In genomic region chr19:49956113-49956491, GRCh38 we compare ENCODE assay signal across 1 cellular context.
A peak's percentile ranks its signal among the peaks of the same experiment; 100 is the strongest.
TF ChIP-seq lines count a peak whose summit lies in the region.

No MANE protein-coding gene starts in this region.

TF ChIP-seq in HepG2, 621 proteins besides CTCF, POLR2A, EP300 and RAD21:
- no peak for TF ChIP-seq E2F2 (CRISPR knock-in tag; IDR thresholded peaks at IDR 0.05; ENCODE audit: borderline replicate concordance)
- TF ChIP-seq MAFF (IDR thresholded peaks at IDR 0.05; ENCODE audit: low read depth, low read length): peak; percentile 52
- peak; percentile 17 to 62; a peak in 3 of 4 replicates for TF ChIP-seq MAFK (conservative IDR thresholded peaks at IDR 0.05 in 1 of 2, IDR thresholded peaks at IDR 0.05 in 1 of 2; ENCODE audit: low read length in 2 of 2)
- TF ChIP-seq ZNF251 (CRISPR knock-in tag; IDR thresholded peaks at IDR 0.05): no peak
- no peak for TF ChIP-seq HDAC1 (CRISPR knock-in tag; IDR thresholded peaks at IDR 0.05)
- TF ChIP-seq ZNF773 (CRISPR knock-in tag; IDR thresholded peaks at IDR 0.05; ENCODE audit: borderline replicate concordance): no peak
- no peak for TF ChIP-seq ZBTB14 (CRISPR knock-in tag; IDR thresholded peaks at IDR 0.05)
- no peak for TF ChIP-seq ZNF234 (CRISPR knock-in tag; conservative IDR thresholded peaks at IDR 0.05)
